In the genomic region with DNA sequence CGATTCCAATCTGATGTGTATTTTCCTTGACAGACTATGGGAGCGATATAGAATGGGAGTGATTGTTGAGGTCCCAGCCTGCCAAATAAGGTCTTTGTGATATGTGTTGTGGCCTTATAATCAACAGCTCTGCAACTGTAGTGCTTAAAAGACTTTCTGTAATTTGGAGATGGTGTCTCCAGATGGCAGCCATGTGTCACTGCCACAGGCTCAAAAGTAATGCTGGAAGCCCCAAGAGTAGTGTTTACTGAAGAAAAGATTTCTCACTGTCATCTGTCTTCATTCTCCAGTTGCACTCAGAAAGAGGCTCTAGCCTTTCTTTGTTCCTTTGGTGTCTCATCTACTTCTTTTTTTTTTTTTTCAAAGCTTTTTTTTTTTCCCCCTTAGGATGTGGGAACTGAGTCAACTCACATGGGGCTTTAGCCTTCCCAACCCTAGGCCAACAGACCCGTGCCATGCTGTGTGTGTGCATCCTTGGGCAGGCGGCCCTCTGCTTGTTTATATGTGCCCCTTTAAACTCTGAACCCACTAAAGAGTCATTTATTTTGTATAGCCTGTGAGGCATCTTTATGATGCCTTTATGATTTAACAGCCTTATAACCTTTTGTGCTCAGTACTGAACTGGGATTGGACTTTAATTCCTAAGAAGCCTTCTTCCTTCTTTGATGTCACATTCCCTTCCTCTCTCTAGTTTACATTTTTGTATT, we compare ENCODE assay signal across 18 cellular contexts. TPM values are rescaled to one million over a fixed set of nuclear protein-coding genes. Genes with fewer than 3 reads are reported as not detected.
DNase-seq lines count a peak whose midpoint lies in the region; TF ChIP-seq lines count a peak whose summit lies in the region.
"Had no signal": no experiment of that assay in that cellular context is flagged by ENCODE, and none has a peak within 500 bp of the region (broad histone marks: within the 10 kb centered on the region; RNA-seq: fewer than 3 reads in every experiment).

No MANE protein-coding gene starts in this region.

- no peak overlapping the region for H3K4me3 ChIP-seq in hepatocyte
- no peak overlapping the region for H3K4me3 ChIP-seq in smooth muscle cell
- H3K4me3 ChIP-seq: esophagus muscularis mucosa, heart left ventricle, skin epidermis, tibial nerve had no signal

- peak overlapping the region; percentile 77 for H3K27ac ChIP-seq in VCaP
- H3K27ac ChIP-seq in hepatocyte = peak overlapping the region; percentile 73
- H3K27ac ChIP-seq in smooth muscle cell (ENCODE audit: low read depth) = peak overlapping the region; percentile 34
- H3K27ac ChIP-seq: 22Rv1, esophagus muscularis mucosa had no signal

- H3K27me3 ChIP-seq in hepatocyte (no peaks in the 10 kb centered on the region), smooth muscle cell (ENCODE audit: low read depth) (no peaks in the 10 kb centered on the region)

- H3K4me1 ChIP-seq in hepatocyte (ENCODE audit: insufficient read depth) (peaks cover 9% of the 10 kb centered on the region), smooth muscle cell (ENCODE audit: low read depth) (no peaks in the 10 kb centered on the region)
- H3K4me1 ChIP-seq: esophagus muscularis mucosa had no signal

- H3K9me3 ChIP-seq in hepatocyte (ENCODE audit: low read depth) = no peaks in the 10 kb centered on the region
- no peaks in the 10 kb centered on the region for H3K9me3 ChIP-seq in smooth muscle cell (replicated peaks; ENCODE audit: low read depth)
- H3K9me3 ChIP-seq: esophagus muscularis mucosa, heart left ventricle, tibial nerve had no signal

- H2AFZ ChIP-seq in hepatocyte (no peak overlapping the region), smooth muscle cell (ENCODE audit: low read depth) (no peak overlapping the region)

- peak; percentile 46 for DNase-seq in DMS 273 (lab: John Stamatoyannopoulos, UW; ENCODE audit: unreplicated experiment)
- no peak for DNase-seq in DMS 273 treated with DMSO at 0.1 percent for 48 hours (lab: John Stamatoyannopoulos, UW)
- no peak for DNase-seq in hepatocyte (ENCODE audit: low spot score)
- DNase-seq in smooth muscle cell (lab: John Stamatoyannopoulos, UW; ENCODE audit: unreplicated experiment) = no peak
- DNase-seq in SW 1271 (lab: John Stamatoyannopoulos, UW) = no peak
- DNase-seq in HuH-7.5 (ENCODE audit: low spot score) = no peak
- no peak for DNase-seq in HUDEP-2 (lab: John Stamatoyannopoulos, UW; ENCODE audit: unreplicated experiment in 76 of 76)
- DNase-seq: activated CD4-positive, alpha-beta T cell treated with anti-CD3 and anti-CD28 coated beads for 36 hours; activated naive CD4-positive, alpha-beta T cell treated with Interleukin-2 at 50 U/mL for 16 hours; heart left ventricle; MV-4-11; SHP77 treated with DMSO at 0.1 percent for 48 hours had no signal

- peak overlapping the region; percentile 13 for H3K4me2 ChIP-seq in hepatocyte
- H3K4me2 ChIP-seq in smooth muscle cell = peak overlapping the region; percentile 43

- H3F3A ChIP-seq in smooth muscle cell (ENCODE audit: low read depth) = no peaks in the 10 kb centered on the region

- H4K20me1 ChIP-seq in hepatocyte (ENCODE audit: insufficient read depth, poor library complexity, severe bottlenecking) (no peaks in the 10 kb centered on the region), smooth muscle cell (ENCODE audit: low read depth) (no peaks in the 10 kb centered on the region)

- 77% methylated on average over 4 of the region's 4 CpGs for WGBS in hepatocyte (ENCODE audit: low lambda C conversion rate, missing lambda C conversion rate)
- 70% methylated on average over 4 of the region's 4 CpGs for WGBS in smooth muscle cell (ENCODE audit: low lambda C conversion rate)

- no peak overlapping the region for H3K9ac ChIP-seq in smooth muscle cell (ENCODE audit: low read depth)

- H3K79me2 ChIP-seq in hepatocyte = no peaks in the 10 kb centered on the region
- H3K79me2 ChIP-seq in smooth muscle cell (ENCODE audit: low read depth) = peaks cover 7% of the 10 kb centered on the region

- no peaks in the 10 kb centered on the region for H3K9me2 ChIP-seq in hepatocyte (replicated peaks; ENCODE audit: insufficient read depth)

- no peaks in the 10 kb centered on the region for H3K36me3 ChIP-seq in hepatocyte (replicated peaks; ENCODE audit: insufficient read depth, low read depth)
- no peaks in the 10 kb centered on the region for H3K36me3 ChIP-seq in smooth muscle cell (ENCODE audit: low read depth)

- TF ChIP-seq CTCF in VCaP (conservative IDR thresholded peaks at IDR 0.05) (no peak; the same call in 1 of the 2 replicates), hepatocyte (IDR thresholded peaks at IDR 0.05; ENCODE audit: poor library complexity) (no peak), smooth muscle cell (IDR thresholded peaks at IDR 0.05; ENCODE audit: borderline replicate concordance, insufficient read depth, poor library complexity, severe bottlenecking) (no peak)

RNA-seq across cellular contexts. Expression of a gene that starts 15.6 kb away (rescaled TPM):
- 19.1 and 24.9 TPM in 2 replicates for total RNA-seq in hepatocyte
- 22.9 and 32.2 TPM in 2 replicates for polyA plus RNA-seq in hepatocyte
- total RNA-seq in smooth muscle cell = 118 and 151 TPM in 2 replicates
- polyA plus RNA-seq in smooth muscle cell = 151 and 215 TPM in 2 replicates
- total RNA-seq: activated CD4-positive, alpha-beta T cell treated with anti-CD3 and anti-CD28 coated beads for 36 hours had no signal
- polyA plus RNA-seq: CD14-positive monocyte had no signal

RNA-seq across cellular contexts. Expression of a gene that starts 23.0 kb away (rescaled TPM):
- total RNA-seq in hepatocyte (134 and 146 TPM in 2 replicates), smooth muscle cell (86.4 and 104 TPM in 2 replicates)
- polyA plus RNA-seq in hepatocyte (98.3 and 131 TPM in 2 replicates), smooth muscle cell (78.6 and 80.5 TPM in 2 replicates)
- polyA plus RNA-seq: CD14-positive monocyte had no signal
